In genomic region chr7:14424675-14425074, GRCh38 we compare ENCODE assay signal across 25 cellular contexts.
DNase-seq lines count a peak whose midpoint lies in the region; ATAC-seq, FAIRE-seq and TF ChIP-seq lines count a peak whose summit lies in the region.
"Had no signal": no experiment of that assay in that cellular context is flagged by ENCODE, and none has a peak within 500 bp of the region (broad histone marks: within the 10 kb centered on the region; RNA-seq: fewer than 3 reads in every experiment).

No MANE protein-coding gene starts in this region.

- H3K27ac Mint-ChIP-seq in H9, result no peak overlapping the region
- H3K27ac Mint-ChIP-seq: activated naive CD4-positive, alpha-beta T cell treated with anti-CD3 and anti-CD28 coated beads, Interleukin-2, amount 50 U/mL, for 24 hours; CD8-positive, alpha-beta T cell; HFFc6; stimulated activated effector memory CD8-positive, alpha-beta T cell treated with anti-CD3 and anti-CD28 coated beads, Interleukin-12 subunit alpha, Interleukin-12 subunit beta, amount 100 ng/mL, for 72 hours had no signal

- H2BK5ac ChIP-seq in H9 (ENCODE audit: insufficient read length, low read length), result no peak overlapping the region

- FAIRE-seq in urothelium cell line (lab: Jason Lieb, UNC) (no peak), small intestine (lab: Jason Lieb, UNC) (no peak)
- FAIRE-seq: endothelial cell of umbilical vein, GM12891, islet of Langerhans had no signal

- H3K27me3 ChIP-seq in H9 (ENCODE audit: insufficient read depth, low read length) (no peaks in the 10 kb centered on the region), RWPE2 (ENCODE audit: insufficient read depth, poor library complexity, severe bottlenecking) (no peaks in the 10 kb centered on the region), foreskin keratinocyte (no peaks in the 10 kb centered on the region), small intestine (ENCODE audit: control insufficient read depth in 2 of 2, insufficient read depth in 2 of 2, low read length in 2 of 2) (no peaks in the 10 kb centered on the region), tibial nerve (no peaks in the 10 kb centered on the region)
- H3K27me3 ChIP-seq: vagina had no signal

- H3K27me3 Mint-ChIP-seq in H9 (ENCODE audit: low read depth), result no peaks in the 10 kb centered on the region
- H3K27me3 Mint-ChIP-seq: activated naive CD4-positive, alpha-beta T cell treated with anti-CD3 and anti-CD28 coated beads, Interleukin-2, amount 50 U/mL, for 24 hours had no signal

- H3K4me1 Mint-ChIP-seq in H9, result peaks cover 0 to 4% of the 10 kb centered on the region in 2 experiments; a peak in 2 of 4 replicates
- H3K4me1 Mint-ChIP-seq: activated naive CD4-positive, alpha-beta T cell treated with anti-CD3 and anti-CD28 coated beads, Interleukin-2, amount 50 U/mL, for 24 hours; stimulated activated effector memory CD8-positive, alpha-beta T cell treated with anti-CD3 and anti-CD28 coated beads, Interleukin-12 subunit alpha, Interleukin-12 subunit beta, amount 100 ng/mL, for 72 hours had no signal

- no peak overlapping the region for H3K14ac ChIP-seq in H9 (ENCODE audit: insufficient read depth, low read length)

- no peak overlapping the region for H2BK120ac ChIP-seq in H9 (ENCODE audit: low read depth, low read length, poor library complexity, severe bottlenecking)

- H3K4me3 ChIP-seq in AG09309 (ENCODE audit: control insufficient read depth, low read depth, low read length) (no peak overlapping the region), RWPE2 (ENCODE audit: severe bottlenecking) (no peak overlapping the region), small intestine (ENCODE audit: low read depth in 1 of 2, low read length in 2 of 2) (no peak overlapping the region), tibial nerve (no peak overlapping the region)
- H3K4me3 ChIP-seq: vagina had no signal

- no peak overlapping the region for H4K91ac ChIP-seq in H9 (ENCODE audit: insufficient read length, low read depth, low read length)

- H2AK5ac ChIP-seq in H9 (ENCODE audit: insufficient read length, low read length), result no peak overlapping the region

- no peak for ATAC-seq in RWPE2 (ENCODE audit: low read depth)
- no peak for ATAC-seq in foreskin keratinocyte
- ATAC-seq in GM18909 (IDR thresholded peaks at IDR 0.05; ENCODE audit: poor library complexity, unreplicated experiment), result no peak
- ATAC-seq: CD8-positive, alpha-beta T cell; stimulated activated effector memory CD8-positive, alpha-beta T cell treated with anti-CD3 and anti-CD28 coated beads, Interleukin-12 subunit alpha, Interleukin-12 subunit beta, amount 100 ng/mL, for 72 hours had no signal

- no peak overlapping the region for H2BK12ac ChIP-seq in H9 (ENCODE audit: insufficient read length, low read depth, low read length)

- H3K36me3 Mint-ChIP-seq in H9 (ENCODE audit: insufficient read depth in 1 of 3, low read depth in 3 of 3), result no peaks in the 10 kb centered on the region; a peak in 1 of 7 replicates
- H3K36me3 Mint-ChIP-seq: activated naive CD4-positive, alpha-beta T cell treated with anti-CD3 and anti-CD28 coated beads, Interleukin-2, amount 50 U/mL, for 24 hours; CD8-positive, alpha-beta T cell; stimulated activated effector memory CD8-positive, alpha-beta T cell treated with anti-CD3 and anti-CD28 coated beads, Interleukin-12 subunit alpha, Interleukin-12 subunit beta, amount 100 ng/mL, for 72 hours had no signal

- H2BK20ac ChIP-seq in H9 (ENCODE audit: low read depth, low read length, poor library complexity, severe bottlenecking), result no peak overlapping the region

- no peaks in the 10 kb centered on the region for H3K79me2 ChIP-seq in H9 (ENCODE audit: insufficient read depth, low read length)

- H3K23ac ChIP-seq in H9 (ENCODE audit: insufficient read length, low read depth, low read length), result no peak overlapping the region

- H3K56ac ChIP-seq in H9 (ENCODE audit: insufficient read length, low read depth, low read length), result no peak overlapping the region

- H3K27ac ChIP-seq in H9 (ENCODE audit: insufficient read length, low read depth, low read length) (no peak overlapping the region), RWPE2 (ENCODE audit: poor library complexity, severe bottlenecking) (no peak overlapping the region), foreskin keratinocyte (no peak overlapping the region), small intestine (ENCODE audit: low read depth in 1 of 2, low read length in 1 of 2) (no peak overlapping the region), tibial nerve (no peak overlapping the region)
- H3K27ac ChIP-seq: vagina had no signal

- no peak overlapping the region for H3T11ph ChIP-seq in H9 (ENCODE audit: low read length)

- H4K20me1 ChIP-seq in H9 (ENCODE audit: control insufficient read depth, insufficient read depth, insufficient read length), result no peaks in the 10 kb centered on the region

- no peak overlapping the region for H4K5ac ChIP-seq in H9 (ENCODE audit: insufficient read length, low read depth, low read length)

- no peak overlapping the region for H3K4me3 Mint-ChIP-seq in H9
- H3K4me3 Mint-ChIP-seq: activated naive CD4-positive, alpha-beta T cell treated with anti-CD3 and anti-CD28 coated beads, Interleukin-2, amount 50 U/mL, for 24 hours; CD8-positive, alpha-beta T cell; HFFc6; stimulated activated effector memory CD8-positive, alpha-beta T cell treated with anti-CD3 and anti-CD28 coated beads, Interleukin-12 subunit alpha, Interleukin-12 subunit beta, amount 100 ng/mL, for 72 hours had no signal

- H3K36me3 ChIP-seq in RWPE2 (ENCODE audit: low read depth), result no peaks in the 10 kb centered on the region
- H3K36me3 ChIP-seq in small intestine (ENCODE audit: control insufficient read depth in 2 of 2, insufficient read depth in 2 of 2, low read length in 2 of 2), result no peaks in the 10 kb centered on the region
- H3K36me3 ChIP-seq in tibial nerve, result no peaks in the 10 kb centered on the region
- H3K36me3 ChIP-seq: vagina had no signal

- no peak for TF ChIP-seq POLR2A in tibial nerve (IDR thresholded peaks at IDR 0.05)

- H3K9me3 ChIP-seq in H9 (ENCODE audit: control insufficient read depth, low read depth, low read length), result no peaks in the 10 kb centered on the region
- H3K9me3 ChIP-seq in RWPE2 (ENCODE audit: severe bottlenecking), result no peaks in the 10 kb centered on the region
- no peaks in the 10 kb centered on the region for H3K9me3 ChIP-seq in small intestine (ENCODE audit: control insufficient read depth, low read depth)
- H3K9me3 ChIP-seq in tibial nerve, result peaks cover 0 to 8% (median 0%) of the 10 kb centered on the region in 4 donors
- H3K9me3 ChIP-seq: vagina had no signal

- DNase-seq in AG09309 (ENCODE audit: low read depth) (no peak), H9 (no peak), RWPE2 (ENCODE audit: low spot score) (no peak), foreskin keratinocyte (peak in 1 of 2 donors; percentile 11), urothelium cell line (ENCODE audit: low spot score) (no peak), small intestine (no peak), tibial nerve (ENCODE audit: low spot score in 2 of 2) (no peak)
- DNase-seq: activated CD4-positive, alpha-beta T cell treated with anti-CD3 and anti-CD28 coated beads for 4 hours; anterior cingulate cortex; CD8-positive, alpha-beta T cell; DMS79; HFFc6; NCI-H1092 treated with DMSO at 0.1 percent for 48 hours; NCI-H2081 treated with DMSO at 0.1 percent for 48 hours; nucleus accumbens; Right ventricle myocardium superior; stimulated activated CD4-positive, alpha-beta T cell treated with anti-CD3 and anti-CD28 coated beads, Interleukin-2, amount 100 ng/mL, for 24 hours; T1000 had no signal

- H4K8ac ChIP-seq in H9 (replicated peaks; ENCODE audit: insufficient read length, low read depth, low read length), result no peak overlapping the region

- H2AFZ ChIP-seq in H9 (ENCODE audit: low read length), result no peak overlapping the region

- H3K18ac ChIP-seq in H9 (ENCODE audit: insufficient read length, low read depth, low read length), result no peak overlapping the region

- peak; percentile 8 for TF ChIP-seq CTCF in AG09309 (IDR thresholded peaks at IDR 0.05; ENCODE audit: control insufficient read depth, insufficient read depth, low read depth, low read length, missing control alignments)
- peak; percentile 36; the same call in 1 of the 3 replicates for TF ChIP-seq CTCF in H9 (conservative IDR thresholded peaks at IDR 0.05)
- peak; percentile 19 for TF ChIP-seq CTCF in RWPE2 (IDR thresholded peaks at IDR 0.05; ENCODE audit: poor library complexity, severe bottlenecking)
- peak; percentile 58 for TF ChIP-seq CTCF in foreskin keratinocyte (conservative IDR thresholded peaks at IDR 0.05)
- no peak for TF ChIP-seq CTCF in tibial nerve (IDR thresholded peaks at IDR 0.05)

- no peak for TF ChIP-seq EP300 in tibial nerve (IDR thresholded peaks at IDR 0.05)

- H3K9ac ChIP-seq in H9 (ENCODE audit: extremely low read depth, insufficient read length, low read length), result no peak overlapping the region

- H3K23me2 ChIP-seq in H9 (ENCODE audit: insufficient read length, low read depth, low read length, poor library complexity, severe bottlenecking), result no peaks in the 10 kb centered on the region

- H3K9me3 Mint-ChIP-seq in H9, result peaks cover 4 to 8% of the 10 kb centered on the region in 2 experiments; a peak in 4 of 5 replicates
- H3K9me3 Mint-ChIP-seq: activated naive CD4-positive, alpha-beta T cell treated with anti-CD3 and anti-CD28 coated beads, Interleukin-2, amount 50 U/mL, for 24 hours had no signal

- no peaks in the 10 kb centered on the region for H3K4me1 ChIP-seq in H9 (ENCODE audit: insufficient read depth, low read length)
- no peaks in the 10 kb centered on the region for H3K4me1 ChIP-seq in RWPE2 (ENCODE audit: insufficient read depth, poor library complexity, severe bottlenecking)
- H3K4me1 ChIP-seq in foreskin keratinocyte, result no peaks in the 10 kb centered on the region
- no peaks in the 10 kb centered on the region for H3K4me1 ChIP-seq in small intestine (ENCODE audit: control insufficient read depth in 2 of 2, insufficient read depth in 1 of 2, low read depth in 1 of 2, low read length in 1 of 2)
- peaks cover 0 to 13% (median 2%) of the 10 kb centered on the region in 4 donors for H3K4me1 ChIP-seq in tibial nerve
- H3K4me1 ChIP-seq: vagina had no signal

- H2BK15ac ChIP-seq in H9 (ENCODE audit: low read depth, low read length), result no peak overlapping the region

- no peaks in the 10 kb centered on the region for H3K79me1 ChIP-seq in H9 (ENCODE audit: insufficient read depth, low read depth, low read length, poor library complexity, severe bottlenecking)

- H3K4ac ChIP-seq in H9 (ENCODE audit: low read depth, low read length), result no peak overlapping the region

- WGBS in H9 (ENCODE audit: extremely low coverage, insufficient read length, low lambda C conversion rate), result no CpG with 5 or more reads among the region's 1 CpG
- 97 to 100% (median 98%) methylated on average over 1 of the region's 1 CpG for WGBS in small intestine, 3 donors
- 96 to 100% methylated on average over 1 of the region's 1 CpG for WGBS in tibial nerve, 2 donors

- H3K4me2 ChIP-seq in H9 (ENCODE audit: insufficient read depth, insufficient read length, low read length), result no peak overlapping the region

Comparison
In these comparisons a context has a peak if more than half of its experiments do, and no peak if none do; other contexts are left out.
1. CTCF ChIP-seq: peak in AG09309 (single experiment), H9 (single experiment), RWPE2 (single experiment) and foreskin keratinocyte (single experiment); none in tibial nerve (0 of 5).